Comparison of ENCODE assay signal across 17 cellular contexts in genomic region chr18:79476918-79477685, GRCh38.
DNase-seq lines count a peak whose midpoint lies in the region; ATAC-seq, FAIRE-seq and TF ChIP-seq lines count a peak whose summit lies in the region.
"Had no signal": no experiment of that assay in that cellular context is flagged by ENCODE, and none has a peak within 500 bp of the region (broad histone marks: within the 10 kb centered on the region; RNA-seq: fewer than 3 reads in every experiment).

No MANE protein-coding gene starts in this region.

- peaks cover 18% of the 10 kb centered on the region for H3K4me1 Mint-ChIP-seq in activated CD8-positive, alpha-beta T cell treated with anti-CD3 and anti-CD28 coated beads for 36 hours (ENCODE audit: low read depth)
- peaks cover 7% of the 10 kb centered on the region for H3K4me1 Mint-ChIP-seq in activated CD8-positive, alpha-beta T cell treated with anti-CD3 and anti-CD28 coated beads, Interleukin-2, amount 10 ng/mL, durations not matched to agents 7 days and 5 days (ENCODE audit: low read depth)

- no peak overlapping the region for H3K4me3 Mint-ChIP-seq in activated CD8-positive, alpha-beta T cell treated with anti-CD3 and anti-CD28 coated beads for 36 hours
- no peak overlapping the region for H3K4me3 Mint-ChIP-seq in activated CD8-positive, alpha-beta T cell treated with anti-CD3 and anti-CD28 coated beads, Interleukin-2, amount 10 ng/mL, durations not matched to agents 7 days and 5 days

- H3K36me3 ChIP-seq in OCI-LY1 (ENCODE audit: insufficient read depth, low read length) = peaks cover 51% of the 10 kb centered on the region

- peak overlapping the region; percentile 33; the same call in 1 of the 2 replicates for H3K4me2 ChIP-seq in OCI-LY1 (ENCODE audit: low read length)
- H3K4me2 ChIP-seq: SK-N-SH had no signal

- FAIRE-seq in frontal cortex (lab: Jason Lieb, UNC) = no peak
- FAIRE-seq in GM12891 (lab: Jason Lieb, UNC) = no peak
- FAIRE-seq: A204.1, D721Med, endometrium, keratinocyte had no signal

- H3K36me3 Mint-ChIP-seq in activated CD8-positive, alpha-beta T cell treated with anti-CD3 and anti-CD28 coated beads for 36 hours (ENCODE audit: low read depth) = peaks cover 28% of the 10 kb centered on the region
- H3K36me3 Mint-ChIP-seq in activated CD8-positive, alpha-beta T cell treated with anti-CD3 and anti-CD28 coated beads, Interleukin-2, amount 10 ng/mL, durations not matched to agents 7 days and 5 days (ENCODE audit: low read depth) = peaks cover 8% of the 10 kb centered on the region

- in situ Hi-C loops in GM13976 (cut with MboI; ENCODE audit: low sequenced_read_pairs, unreplicated experiment) = no loop called here

- H3K9ac ChIP-seq in OCI-LY1 (ENCODE audit: low read length) = peak overlapping the region; percentile 21; the same call in 1 of the 2 replicates
- H3K9ac ChIP-seq: SK-N-SH had no signal

- no peaks in the 10 kb centered on the region for H3K9me2 ChIP-seq in OCI-LY1 (ENCODE audit: low read depth, low read length)
- H3K9me2 ChIP-seq: SK-N-SH had no signal

- H3K4me3 ChIP-seq in OCI-LY1 (ENCODE audit: low read depth, low read length, poor library complexity, severe bottlenecking) = no peak overlapping the region
- H3K4me3 ChIP-seq: gastroesophageal sphincter, suprapubic skin had no signal

- TF ChIP-seq POLR2A in GM12891 (IDR thresholded peaks at IDR 0.05; ENCODE audit: low read depth, low read length) = no peak

- CTCF ChIA-PET in activated CD8-positive, alpha-beta T cell treated with anti-CD3 and anti-CD28 coated beads for 36 hours (lab: Charles Lee) = interaction anchor here (0.6 kb wide), 1 partner anchor 166 kb away, joined by 3 read pairs; no protein-coding TSS in a partner anchor
- CTCF ChIA-PET in activated CD8-positive, alpha-beta T cell treated with anti-CD3 and anti-CD28 coated beads, Interleukin-2, amount 10 ng/mL, durations not matched to agents 7 days and 5 days (lab: Charles Lee) = no interaction called here

- peak overlapping the region; percentile 59 for H3K27ac Mint-ChIP-seq in activated CD8-positive, alpha-beta T cell treated with anti-CD3 and anti-CD28 coated beads for 36 hours
- H3K27ac Mint-ChIP-seq in activated CD8-positive, alpha-beta T cell treated with anti-CD3 and anti-CD28 coated beads, Interleukin-2, amount 10 ng/mL, durations not matched to agents 7 days and 5 days = no peak overlapping the region

- intact Hi-C loops in activated CD8-positive, alpha-beta T cell treated with anti-CD3 and anti-CD28 coated beads for 36 hours (cut with micrococcal nuclease) = no loop called here
- intact Hi-C loops in sciatic nerve (cut with DNase I) = no loop called here

- ATAC-seq in activated CD8-positive, alpha-beta T cell treated with anti-CD3 and anti-CD28 coated beads for 36 hours = no peak
- ATAC-seq in activated CD8-positive, alpha-beta T cell treated with anti-CD3 and anti-CD28 coated beads, Interleukin-2, amount 10 ng/mL, durations not matched to agents 7 days and 5 days = no peak
- ATAC-seq in sciatic nerve = peak; percentile 78
- ATAC-seq: gastroesophageal sphincter had no signal

- H4K20me1 ChIP-seq in OCI-LY1 (ENCODE audit: insufficient read depth, low read length) = no peaks in the 10 kb centered on the region

- H3K27me3 ChIP-seq in OCI-LY1 (ENCODE audit: insufficient read depth, low read length) = no peaks in the 10 kb centered on the region
- H3K27me3 ChIP-seq: gastroesophageal sphincter, suprapubic skin had no signal

- DNase-seq in activated CD8-positive, alpha-beta T cell treated with anti-CD3 and anti-CD28 coated beads for 36 hours = no peak
- no peak for DNase-seq in activated CD8-positive, alpha-beta T cell treated with anti-CD3 and anti-CD28 coated beads, Interleukin-2, amount 10 ng/mL, durations not matched to agents 7 days and 5 days
- DNase-seq in frontal cortex (ENCODE audit: low spot score in 2 of 2) (peak; percentile 57 to 75), sciatic nerve (ENCODE audit: low spot score) (peak; percentile 51), GM12891 (ENCODE audit: insufficient read length, low spot score) (no peak), COR-L47 (lab: John Stamatoyannopoulos, UW) (no peak), GM13976 (ENCODE audit: low spot score) (no peak)
- DNase-seq: HCEC 1CT, NCI-H2029 treated with DMSO at 0.1 percent for 48 hours, SK-N-SH had no signal

- H3K27me3 Mint-ChIP-seq in activated CD8-positive, alpha-beta T cell treated with anti-CD3 and anti-CD28 coated beads for 36 hours = no peaks in the 10 kb centered on the region
- H3K27me3 Mint-ChIP-seq in activated CD8-positive, alpha-beta T cell treated with anti-CD3 and anti-CD28 coated beads, Interleukin-2, amount 10 ng/mL, durations not matched to agents 7 days and 5 days (ENCODE audit: low read depth) = no peaks in the 10 kb centered on the region

- TF ChIP-seq CTCF in activated CD8-positive, alpha-beta T cell treated with anti-CD3 and anti-CD28 coated beads for 36 hours (IDR thresholded peaks at IDR 0.05) = no peak
- TF ChIP-seq CTCF in OCI-LY1 (IDR thresholded peaks at IDR 0.05; ENCODE audit: low read length) = no peak
- no peak for TF ChIP-seq CTCF in GM13976 (IDR thresholded peaks at IDR 0.05; ENCODE audit: borderline replicate concordance, control extremely low read depth, extremely low read depth, insufficient read depth, missing control alignments)

- POLR2A ChIA-PET in activated CD8-positive, alpha-beta T cell treated with anti-CD3 and anti-CD28 coated beads for 36 hours (lab: Charles Lee) = no interaction called here
- POLR2A ChIA-PET in activated CD8-positive, alpha-beta T cell treated with anti-CD3 and anti-CD28 coated beads, Interleukin-2, amount 10 ng/mL, durations not matched to agents 7 days and 5 days (lab: Charles Lee) = no interaction called here

- H3K9me3 ChIP-seq in OCI-LY1 (ENCODE audit: low read length) = no peaks in the 10 kb centered on the region
- H3K9me3 ChIP-seq: gastroesophageal sphincter, SK-N-SH, suprapubic skin had no signal

- H3K4me1 ChIP-seq in OCI-LY1 (ENCODE audit: insufficient read depth, low read length, severe bottlenecking) = peaks cover 27% of the 10 kb centered on the region
- H3K4me1 ChIP-seq: gastroesophageal sphincter, suprapubic skin had no signal

- H3K9me3 Mint-ChIP-seq in activated CD8-positive, alpha-beta T cell treated with anti-CD3 and anti-CD28 coated beads for 36 hours = peaks cover 2% of the 10 kb centered on the region
- no peaks in the 10 kb centered on the region for H3K9me3 Mint-ChIP-seq in activated CD8-positive, alpha-beta T cell treated with anti-CD3 and anti-CD28 coated beads, Interleukin-2, amount 10 ng/mL, durations not matched to agents 7 days and 5 days (ENCODE audit: insufficient read depth)

- no peak overlapping the region for H2AFZ ChIP-seq in OCI-LY1 (ENCODE audit: low read length)

- H3K79me2 ChIP-seq in OCI-LY1 (ENCODE audit: insufficient read depth, low read length) = no peaks in the 10 kb centered on the region

- peak overlapping the region; percentile 92 for H3K27ac ChIP-seq in OCI-LY1 (ENCODE audit: low read depth, low read length, poor library complexity, severe bottlenecking)
- H3K27ac ChIP-seq: gastroesophageal sphincter, suprapubic skin had no signal

- H3F3A ChIP-seq in OCI-LY1 (ENCODE audit: insufficient read depth, low read length) = 0 out of 2 replicates have a peak, but pooled peaks cover 4% of the 10 kb centered on the region

TF ChIP-seq in GM12891, 5 proteins besides CTCF, POLR2A, EP300 and RAD21:
- no peak for TF ChIP-seq SPI1 (IDR thresholded peaks at IDR 0.05; ENCODE audit: low read depth, low read length)
- no peak for TF ChIP-seq TAF1 (IDR thresholded peaks at IDR 0.05; ENCODE audit: low read depth, low read length)
- TF ChIP-seq PAX5 (IDR thresholded peaks at IDR 0.05; ENCODE audit: insufficient read depth, low read length, severe bottlenecking) = no peak
- no peak for TF ChIP-seq POLR2AphosphoS5 (IDR thresholded peaks at IDR 0.05; ENCODE audit: low read depth, low read length)
- no peak for TF ChIP-seq POU2F2 (IDR thresholded peaks at IDR 0.05; ENCODE audit: low read depth, low read length)
TF ChIP-seq in GM12891: peak in this region for 0.

Comparison
In these comparisons a context has a peak if more than half of its experiments do, and no peak if none do; other contexts are left out.
1. DNase-seq: peak in frontal cortex (2 of 2) and sciatic nerve (single experiment); none in activated CD8-positive, alpha-beta T cell treated with anti-CD3 and anti-CD28 coated beads for 36 hours (single experiment), activated CD8-positive, alpha-beta T cell treated with anti-CD3 and anti-CD28 coated beads, Interleukin-2, amount 10 ng/mL, durations not matched to agents 7 days and 5 days (single experiment), GM12891 (single experiment), COR-L47 (single experiment) and GM13976 (single experiment).